ENCODE assay signal across 8 cellular contexts in genomic region chr18:74796928-74797576, GRCh38.
DNase-seq lines count a peak whose midpoint lies in the region; ATAC-seq, FAIRE-seq and TF ChIP-seq lines count a peak whose summit lies in the region.

No MANE protein-coding gene starts in this region.

- DNase-seq in MCF 10A (ENCODE audit: unreplicated experiment), result peak; percentile 4
- DNase-seq in breast epithelium (ENCODE audit: low spot score in 2 of 2), result no peak
- peak; percentile 43 for DNase-seq in OCI-M1 (lab: John Stamatoyannopoulos, UW)
- no peak for DNase-seq in left cardiac atrium
- peak; percentile 46 for DNase-seq in urothelium cell line (ENCODE audit: low spot score)
- DNase-seq in tibial nerve (ENCODE audit: low spot score in 2 of 2), result no peak

- CTCF ChIA-PET in MCF 10A (lab: Yijun Ruan, JAX), result interaction anchor here (0.5 to 0.6 kb wide), 2 partner anchors 9 to 71 kb away, joined by 3 read pairs; no protein-coding TSS in a partner anchor

- H3K4me3 ChIP-seq in breast epithelium (no peak overlapping the region), tibial nerve (no peak overlapping the region)

- no peak for TF ChIP-seq EP300 in tibial nerve (IDR thresholded peaks at IDR 0.05)

- no peaks in the 10 kb centered on the region for H3K4me1 ChIP-seq in breast epithelium
- peaks cover 0 to 12% (median 2%) of the 10 kb centered on the region in 4 donors for H3K4me1 ChIP-seq in tibial nerve

- no peaks in the 10 kb centered on the region for H3K27me3 Mint-ChIP-seq in MCF 10A (ENCODE audit: insufficient read depth, unreplicated experiment)
- no peaks in the 10 kb centered on the region for H3K27me3 Mint-ChIP-seq in stimulated activated memory B cell treated with anti-CD40 and anti-IgM and Interleukin-4, amounts not matched to agents 10 μg/mL and 1 μg/mL and 100 μg/mL, for 72 hours

- peak; percentile 100 for ATAC-seq in HG02870 (IDR thresholded peaks at IDR 0.05; ENCODE audit: unreplicated experiment)
- peak; percentile 89 to 95 for ATAC-seq in left cardiac atrium
- no peak for ATAC-seq in stimulated activated memory B cell treated with anti-CD40 and anti-IgM and Interleukin-4, amounts not matched to agents 10 μg/mL and 1 μg/mL and 100 μg/mL, for 72 hours

- no TSS peak for BruUV-seq in MCF 10A (replicated peaks; lab: Mats Ljungman, UMichigan)

- WGBS in tibial nerve, 2 donors, result 47 to 49% methylated on average over 7 of the region's 7 CpGs

- no peak for FAIRE-seq in urothelium cell line (lab: Jason Lieb, UNC)

- no peaks in the 10 kb centered on the region for H3K9me3 Mint-ChIP-seq in MCF 10A (ENCODE audit: unreplicated experiment)
- no peaks in the 10 kb centered on the region for H3K9me3 Mint-ChIP-seq in stimulated activated memory B cell treated with anti-CD40 and anti-IgM and Interleukin-4, amounts not matched to agents 10 μg/mL and 1 μg/mL and 100 μg/mL, for 72 hours

- peaks cover 15% of the 10 kb centered on the region for H3K4me1 Mint-ChIP-seq in MCF 10A (ENCODE audit: insufficient read depth, unreplicated experiment)
- peaks cover 21% of the 10 kb centered on the region for H3K4me1 Mint-ChIP-seq in stimulated activated memory B cell treated with anti-CD40 and anti-IgM and Interleukin-4, amounts not matched to agents 10 μg/mL and 1 μg/mL and 100 μg/mL, for 72 hours

- H3K27me3 ChIP-seq in breast epithelium (no peaks in the 10 kb centered on the region), tibial nerve (no peaks in the 10 kb centered on the region)

- H3K27ac Mint-ChIP-seq in MCF 10A (ENCODE audit: low read depth, unreplicated experiment), result no peak overlapping the region
- H3K27ac Mint-ChIP-seq in stimulated activated memory B cell treated with anti-CD40 and anti-IgM and Interleukin-4, amounts not matched to agents 10 μg/mL and 1 μg/mL and 100 μg/mL, for 72 hours, result no peak overlapping the region

- intact Hi-C loops in MCF 10A (cut with micrococcal nuclease) (no loop called here), breast epithelium (cut with DNase I; ENCODE audit: low total_unique reads) (no loop called here), left cardiac atrium (cut with DNase I) (no loop called here)

- POLR2A ChIA-PET in MCF 10A (lab: Yijun Ruan, JAX), result interaction anchor here (0.7 to 2.0 kb wide), 4 partner anchors 9 to 1729 kb away, joined by 3 to 9 read pairs (median 4); no protein-coding TSS in a partner anchor

- H3K36me3 ChIP-seq in breast epithelium (no peaks in the 10 kb centered on the region), tibial nerve (peaks cover 0 to 4% (median 0%) of the 10 kb centered on the region in 3 donors)

- no peak for TF ChIP-seq POLR2A in breast epithelium (IDR thresholded peaks at IDR 0.05)
- no peak for TF ChIP-seq POLR2A in tibial nerve (IDR thresholded peaks at IDR 0.05)

- H3K36me3 Mint-ChIP-seq in MCF 10A (ENCODE audit: insufficient read depth, unreplicated experiment), result no peaks in the 10 kb centered on the region
- no peaks in the 10 kb centered on the region for H3K36me3 Mint-ChIP-seq in stimulated activated memory B cell treated with anti-CD40 and anti-IgM and Interleukin-4, amounts not matched to agents 10 μg/mL and 1 μg/mL and 100 μg/mL, for 72 hours

- H3K27ac ChIP-seq in breast epithelium, result no peak overlapping the region
- H3K27ac ChIP-seq in tibial nerve, result no peak overlapping the region

- H3K9me3 ChIP-seq in breast epithelium (no peaks in the 10 kb centered on the region), tibial nerve (no peaks in the 10 kb centered on the region)

- TF ChIP-seq CTCF in MCF 10A (IDR thresholded peaks at IDR 0.05; ENCODE audit: unreplicated experiment), result no peak
- TF ChIP-seq CTCF in breast epithelium (IDR thresholded peaks at IDR 0.05), result no peak
- TF ChIP-seq CTCF in tibial nerve (IDR thresholded peaks at IDR 0.05), result no peak

- H3K4me3 Mint-ChIP-seq in MCF 10A (ENCODE audit: unreplicated experiment), result no peak overlapping the region
- no peak overlapping the region for H3K4me3 Mint-ChIP-seq in stimulated activated memory B cell treated with anti-CD40 and anti-IgM and Interleukin-4, amounts not matched to agents 10 μg/mL and 1 μg/mL and 100 μg/mL, for 72 hours

Comparison
In these comparisons a context has a peak if more than half of its experiments do, and no peak if none do; other contexts are left out.
1. DNase-seq: peak in MCF 10A (single experiment), OCI-M1 (single experiment) and urothelium cell line (single experiment); none in breast epithelium (0 of 2), left cardiac atrium (single experiment) and tibial nerve (0 of 2).